In the genomic region with DNA sequence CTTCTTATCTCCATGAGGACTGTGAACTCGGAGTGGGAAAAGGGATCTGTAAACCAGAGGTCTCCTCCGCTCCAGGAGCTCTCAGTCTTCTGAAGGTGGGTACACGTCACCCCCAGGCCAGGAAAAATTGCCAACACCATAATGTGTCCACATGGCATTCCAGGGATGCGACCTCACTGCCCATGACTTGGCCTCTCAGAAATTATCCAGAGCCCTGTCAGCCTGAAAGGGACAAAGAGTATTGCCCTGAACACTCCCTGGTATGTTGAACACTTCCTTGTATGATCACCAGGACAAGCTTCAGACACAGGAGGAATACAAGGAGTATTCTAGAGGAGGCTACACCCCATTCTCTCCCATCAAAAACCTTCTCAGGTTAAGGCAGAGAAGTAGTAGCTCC, we compare ENCODE assay signal across 11 cellular contexts.
DNase-seq lines count a peak whose midpoint lies in the region; ATAC-seq and TF ChIP-seq lines count a peak whose summit lies in the region.
"Had no signal": no experiment of that assay in that cellular context is flagged by ENCODE, and none has a peak within 500 bp of the region (broad histone marks: within the 10 kb centered on the region; RNA-seq: fewer than 3 reads in every experiment).

No MANE protein-coding gene starts in this region.

- no peaks in the 10 kb centered on the region for H3K27me3 ChIP-seq in suprapubic skin

- no peak for ATAC-seq in GM21529 (IDR thresholded peaks at IDR 0.05; ENCODE audit: unreplicated experiment)

- H3K4me3 ChIP-seq in suprapubic skin = no peak overlapping the region

- TF ChIP-seq POLR2A in suprapubic skin (IDR thresholded peaks at IDR 0.05) = no peak

- WGBS in suprapubic skin = 55% methylated on average over 2 of the region's 4 CpGs

- H3K9me3 ChIP-seq in suprapubic skin = no peaks in the 10 kb centered on the region

- no peak for TF ChIP-seq EP300 in suprapubic skin (IDR thresholded peaks at IDR 0.05)

- DNase-seq in HK-2 (ENCODE audit: unreplicated experiment) (peak; percentile 25), astrocyte of the hippocampus (ENCODE audit: low read depth, low spot score) (peak; percentile 54), glomerular visceral epithelial cell (ENCODE audit: extremely low spot score) (peak; percentile 65), suprapubic skin (ENCODE audit: low spot score in 2 of 2) (no peak), SIG-M5 (lab: John Stamatoyannopoulos, UW) (no peak), epidermal melanocyte (ENCODE audit: insufficient read length, low spot score) (no peak)
- DNase-seq: activated B cell treated with CpG ODN at 0.5 μM for 24 hours; activated CD8-positive, alpha-beta memory T cell treated with anti-CD3 and anti-CD28 coated beads, Interleukin-2, amount 50 U/mL, for 48 hours; activated naive CD8-positive, alpha-beta T cell treated with anti-CD3 and anti-CD28 coated beads, Interleukin-2, amount 10 ng/mL, durations not matched to agents 7 days and 5 days; CD8-positive, alpha-beta memory T cell had no signal

- no peaks in the 10 kb centered on the region for H3K36me3 ChIP-seq in suprapubic skin

- TF ChIP-seq CTCF in suprapubic skin (IDR thresholded peaks at IDR 0.05) = no peak

- peaks cover 9% of the 10 kb centered on the region for H3K4me1 ChIP-seq in suprapubic skin

- H3K27ac ChIP-seq in suprapubic skin = peak overlapping the region; percentile 59

Comparison
In these comparisons a context has a peak if more than half of its experiments do, and no peak if none do; other contexts are left out.
1. DNase-seq: peak in HK-2 (single experiment), astrocyte of the hippocampus (single experiment) and glomerular visceral epithelial cell (single experiment); none in suprapubic skin (0 of 2), SIG-M5 (single experiment) and epidermal melanocyte (single experiment).